ENCODE assay signal across 12 cellular contexts in genomic region chr1:117084231-117084630, GRCh38. TPM values are rescaled to one million over a fixed set of nuclear protein-coding genes. Genes with fewer than 3 reads are reported as not detected.
A peak's percentile ranks its signal among the peaks of the same experiment; 100 is the strongest.
DNase-seq lines count a peak whose midpoint lies in the region; ATAC-seq, FAIRE-seq and TF ChIP-seq lines count a peak whose summit lies in the region.
"Had no signal": no experiment of that assay in that cellular context is flagged by ENCODE, and none has a peak within 500 bp of the region (broad histone marks: within the 10 kb centered on the region; RNA-seq: fewer than 3 reads in every experiment).

No MANE protein-coding gene starts in this region.

- no peak overlapping the region for H2BK5ac ChIP-seq in H1 (ENCODE audit: low read depth, low read length)

- no peak for TF ChIP-seq RAD21 in H1 (IDR thresholded peaks at IDR 0.05 in 1 of 2, conservative IDR thresholded peaks at IDR 0.05 in 1 of 2; ENCODE audit: low read depth in 2 of 2, low read length in 2 of 2)

- CTCF ChIA-PET in H1 (lab: Charles Lee; ENCODE audit: partially characterized antibody), result no interaction called here

- 77% methylated on average over 6 of the region's 6 CpGs; no CpG with 5 or more reads in 1 of the 2 experiments for WGBS in H1 (ENCODE audit: extremely low coverage in 1 of 2, insufficient coverage in 1 of 2, insufficient read length in 1 of 2, insufficient replicate concordance in 2 of 2, low coverage in 1 of 2, low lambda C conversion rate in 2 of 2, missing lambda C conversion rate in 1 of 2), 2 experiments

- no peak overlapping the region for H3K18ac ChIP-seq in H1 (ENCODE audit: extremely low read depth, low read length)

- H3K4me2 ChIP-seq in H1 (ENCODE audit: insufficient read depth in 1 of 2, low read depth in 2 of 2, low read length in 2 of 2), result no peak overlapping the region
- H3K4me2 ChIP-seq: A549 had no signal

- no peak overlapping the region for H2BK20ac ChIP-seq in H1 (ENCODE audit: low read length)

- no peak overlapping the region for H3K23ac ChIP-seq in H1 (ENCODE audit: insufficient read length)

- TF ChIP-seq EP300 in H1 (IDR thresholded peaks at IDR 0.05; ENCODE audit: borderline replicate concordance in 1 of 2, low read depth in 2 of 2, low read length in 2 of 2), result no peak

- no peak for ATAC-seq in stimulated activated naive CD8-positive, alpha-beta T cell treated with anti-CD3 and anti-CD28 coated beads, Interleukin-15, amount 100 ng/mL, for 72 hours
- ATAC-seq: A549 had no signal

- no peak overlapping the region for H4K8ac ChIP-seq in H1 (ENCODE audit: extremely low read depth, insufficient read depth, low read length)

- no peaks in the 10 kb centered on the region for H4K20me1 ChIP-seq in H1 (replicated peaks in 1 of 2; ENCODE audit: control insufficient read depth in 1 of 2, insufficient read depth in 2 of 2, low read length in 2 of 2)

- H3K9me3 ChIP-seq in H1 (ENCODE audit: insufficient read depth in 2 of 2, low read depth in 1 of 2, low read length in 1 of 2), result no peaks in the 10 kb centered on the region
- H3K9me3 ChIP-seq: A549, BE2C had no signal

- H3K4me3 ChIP-seq in H1 (ENCODE audit: extremely low read depth in 1 of 4, insufficient read depth in 2 of 4, low read depth in 3 of 4, low read length in 4 of 4), result no peak overlapping the region
- H3K4me3 ChIP-seq: A549 had no signal

- H4K91ac ChIP-seq in H1 (replicated peaks; ENCODE audit: insufficient read length, low read length), result no peak overlapping the region

- no peaks in the 10 kb centered on the region for H3K79me2 ChIP-seq in H1 (ENCODE audit: control insufficient read depth in 1 of 2, insufficient read depth in 2 of 2, low read length in 2 of 2)

- no peak overlapping the region for H3K56ac ChIP-seq in H1 (replicated peaks; ENCODE audit: insufficient read length, low read depth, low read length)

- H3K4me1 ChIP-seq in H1 (replicated peaks in 1 of 4; ENCODE audit: control insufficient read depth in 3 of 4, insufficient read depth in 4 of 4, low read length in 3 of 4), result no peaks in the 10 kb centered on the region
- H3K4me1 ChIP-seq: A549, BE2C had no signal

- POLR2A ChIA-PET in H1 (lab: Charles Lee; ENCODE audit: partially characterized antibody), result no interaction called here

- H2AK5ac ChIP-seq in H1 (ENCODE audit: low read depth, low read length), result no peak overlapping the region

- TF ChIP-seq POLR2A in H1 (IDR thresholded peaks at IDR 0.05; ENCODE audit: control extremely low read depth in 1 of 2, low read depth in 2 of 2, low read length in 2 of 2), result no peak

- H3K9me3 Mint-ChIP-seq in stimulated activated naive CD8-positive, alpha-beta T cell treated with anti-CD3 and anti-CD28 coated beads, Interleukin-15, Interleukin-2, amounts not matched to agents 100 ng/mL and 50 ng/mL, for 24 hours, result no peaks in the 10 kb centered on the region
- no peaks in the 10 kb centered on the region for H3K9me3 Mint-ChIP-seq in stimulated activated naive CD8-positive, alpha-beta T cell treated with anti-CD3 and anti-CD28 coated beads, Interleukin-15, amount 100 ng/mL, for 72 hours
- no peaks in the 10 kb centered on the region for H3K9me3 Mint-ChIP-seq in HFFc6
- H3K9me3 Mint-ChIP-seq: CD4-positive, alpha-beta memory T cell had no signal

- H3K36me3 Mint-ChIP-seq in stimulated activated naive CD8-positive, alpha-beta T cell treated with anti-CD3 and anti-CD28 coated beads, Interleukin-15, Interleukin-2, amounts not matched to agents 100 ng/mL and 50 ng/mL, for 24 hours (ENCODE audit: low read depth), result peaks cover 78% of the 10 kb centered on the region
- H3K36me3 Mint-ChIP-seq in HFFc6 (ENCODE audit: low read depth), result peaks cover 9% of the 10 kb centered on the region; the same call in 1 of the 2 replicates

- H2BK120ac ChIP-seq in H1 (replicated peaks; ENCODE audit: low read depth, low read length), result no peak overlapping the region

- no peak overlapping the region for H2BK15ac ChIP-seq in H1 (ENCODE audit: low read length)

- no peak overlapping the region for H4K5ac ChIP-seq in H1 (ENCODE audit: insufficient read length, low read depth, low read length)

- H3K4ac ChIP-seq in H1 (replicated peaks; ENCODE audit: insufficient read length, low read depth, low read length), result no peak overlapping the region

- H3K27ac Mint-ChIP-seq in stimulated activated naive CD8-positive, alpha-beta T cell treated with anti-CD3 and anti-CD28 coated beads, Interleukin-15, Interleukin-2, amounts not matched to agents 100 ng/mL and 50 ng/mL, for 24 hours, result peak overlapping the region; percentile 90
- no peak overlapping the region for H3K27ac Mint-ChIP-seq in stimulated activated naive CD8-positive, alpha-beta T cell treated with anti-CD3 and anti-CD28 coated beads, Interleukin-15, amount 100 ng/mL, for 72 hours
- peak overlapping the region; percentile 75; the same call in 1 of the 2 replicates for H3K27ac Mint-ChIP-seq in HFFc6

- no peaks in the 10 kb centered on the region for H3K27me3 ChIP-seq in H1 (replicated peaks in 1 of 4; ENCODE audit: control insufficient read depth in 3 of 4, extremely low read depth in 1 of 4, insufficient read depth in 3 of 4, low read length in 3 of 4)
- H3K27me3 ChIP-seq: BE2C had no signal

- peaks cover 32% of the 10 kb centered on the region for H3K4me1 Mint-ChIP-seq in stimulated activated naive CD8-positive, alpha-beta T cell treated with anti-CD3 and anti-CD28 coated beads, Interleukin-15, Interleukin-2, amounts not matched to agents 100 ng/mL and 50 ng/mL, for 24 hours (ENCODE audit: low read depth)
- peaks cover 20% of the 10 kb centered on the region for H3K4me1 Mint-ChIP-seq in stimulated activated naive CD8-positive, alpha-beta T cell treated with anti-CD3 and anti-CD28 coated beads, Interleukin-15, amount 100 ng/mL, for 72 hours
- peaks cover 11% of the 10 kb centered on the region for H3K4me1 Mint-ChIP-seq in HFFc6 (ENCODE audit: low read depth)
- H3K4me1 Mint-ChIP-seq: CD4-positive, alpha-beta memory T cell had no signal

- H3K23me2 ChIP-seq in H1 (ENCODE audit: low read depth, low read length), result no peaks in the 10 kb centered on the region

- no peak for DNase-seq in stimulated activated naive CD8-positive, alpha-beta T cell treated with anti-CD3 and anti-CD28 coated beads, Interleukin-15, amount 100 ng/mL, for 72 hours
- DNase-seq in HFFc6, result no peak
- DNase-seq in H1 (ENCODE audit: low read depth in 1 of 2, low spot score in 2 of 2), result no peak
- DNase-seq in dedifferentiated amniotic fluid mesenchymal stem cell (ENCODE audit: extremely low spot score), result no peak
- DNase-seq in D721Med (ENCODE audit: insufficient read length, low spot score), result no peak
- DNase-seq: BE2C; CD4-positive, alpha-beta memory T cell; GF-D8 had no signal

- H3K9ac ChIP-seq in H1 (replicated peaks in 1 of 4; ENCODE audit: extremely low read depth in 1 of 4, low read depth in 3 of 4, low read length in 3 of 4), result no peak overlapping the region

- TF ChIP-seq CTCF in HFFc6 (IDR thresholded peaks at IDR 0.05), result no peak
- TF ChIP-seq CTCF in H1 (IDR thresholded peaks at IDR 0.05; ENCODE audit: control extremely low read depth in 1 of 3, insufficient read depth in 1 of 3, low read depth in 1 of 3, low read length in 3 of 3), result no peak
- TF ChIP-seq CTCF in D721Med (IDR thresholded peaks at IDR 0.05; ENCODE audit: insufficient read depth, missing control alignments), result no peak

- H3K4me3 Mint-ChIP-seq in stimulated activated naive CD8-positive, alpha-beta T cell treated with anti-CD3 and anti-CD28 coated beads, Interleukin-15, Interleukin-2, amounts not matched to agents 100 ng/mL and 50 ng/mL, for 24 hours, result no peak overlapping the region
- no peak overlapping the region for H3K4me3 Mint-ChIP-seq in stimulated activated naive CD8-positive, alpha-beta T cell treated with anti-CD3 and anti-CD28 coated beads, Interleukin-15, amount 100 ng/mL, for 72 hours
- H3K4me3 Mint-ChIP-seq in HFFc6, result no peak overlapping the region
- H3K4me3 Mint-ChIP-seq: CD4-positive, alpha-beta memory T cell had no signal

- H3K27me3 Mint-ChIP-seq in stimulated activated naive CD8-positive, alpha-beta T cell treated with anti-CD3 and anti-CD28 coated beads, Interleukin-15, Interleukin-2, amounts not matched to agents 100 ng/mL and 50 ng/mL, for 24 hours, result no peaks in the 10 kb centered on the region
- no peaks in the 10 kb centered on the region for H3K27me3 Mint-ChIP-seq in stimulated activated naive CD8-positive, alpha-beta T cell treated with anti-CD3 and anti-CD28 coated beads, Interleukin-15, amount 100 ng/mL, for 72 hours
- H3K27me3 Mint-ChIP-seq in HFFc6 (ENCODE audit: insufficient read depth), result no peaks in the 10 kb centered on the region
- H3K27me3 Mint-ChIP-seq: CD4-positive, alpha-beta memory T cell had no signal

- H3K14ac ChIP-seq in H1 (ENCODE audit: insufficient read length), result no peak overlapping the region

- H3K27ac ChIP-seq in H1 (ENCODE audit: low read depth, low read length), result no peak overlapping the region
- H3K27ac ChIP-seq: A549, C4-2B had no signal

- no peak for FAIRE-seq in H1 (lab: Jason Lieb, UNC)
- no peak for FAIRE-seq in D721Med (lab: Jason Lieb, UNC)
- FAIRE-seq: A549, H54 had no signal

- no peak overlapping the region for H2AFZ ChIP-seq in H1 (ENCODE audit: low read length)

- H3K79me1 ChIP-seq in H1 (ENCODE audit: low read depth, low read length), result no peaks in the 10 kb centered on the region

- no peak overlapping the region for H2BK12ac ChIP-seq in H1 (ENCODE audit: low read depth, low read length)

- H3K36me3 ChIP-seq in H1 (ENCODE audit: control insufficient read depth in 2 of 4, insufficient read depth in 4 of 4, low read length in 3 of 4), result peaks cover 11 to 69% (median 50%) of the 10 kb centered on the region in 4 experiments

RNA-seq across cellular contexts. Expression of gene TTF2, which starts 24.1 kb away (rescaled TPM):
- total RNA-seq in HFFc6 (2021; fragmentation: NEBNext Ultra II Directional; extraction: Animal tissue kit (Norgen Biotek cat#: 25700)), result 10 to 100 TPM; 18.7 to 28.6 (median 24.2) TPM
- total RNA-seq in H1 (2021; fragmentation: NEBNext Ultra II Directional; extraction: Animal tissue kit (Norgen Biotek cat#: 25700)), result 89.6 and 93.2 TPM in 2 replicates
- 16.9 and 27.5 TPM in 2 replicates for polyA plus RNA-seq in H1 (2011; rRNA removed)
- 37.3 TPM for polyA plus RNA-seq in H1 (2011; cell fraction: cytosol; rRNA removed)
- 52.7 TPM for polyA plus RNA-seq in H1 (2011; cell fraction: nucleus; rRNA removed)
- polyA plus RNA-seq in H1 (2012, experiment 1 of 2), result 24.3 to 65.3 TPM (median 32.5 TPM) in 4 replicates
- 1.4 TPM for polyA plus RNA-seq in H1 (2012, experiment 2 of 2)
- polyA plus RNA-seq in H1 (2013, experiment 1 of 2), result 28.2 TPM
- 26.0 TPM for polyA plus RNA-seq in H1 (2013, experiment 2 of 2)
- polyA minus RNA-seq in H1 (2011; rRNA and poly(A)+ RNA removed), result 47.2 and 49.3 TPM in 2 replicates
- 53.4 TPM for polyA minus RNA-seq in H1 (2011; cell fraction: cytosol; rRNA and poly(A)+ RNA removed)
- 90.0 TPM for polyA minus RNA-seq in H1 (2011; cell fraction: nucleus; rRNA and poly(A)+ RNA removed)

RNA-seq across cellular contexts. Expression of gene TRIM45, which starts 37.3 kb away (rescaled TPM):
- 1 to 10 TPM; 2.1 to 4.4 (median 3.6) TPM for total RNA-seq in HFFc6 (2021; fragmentation: NEBNext Ultra II Directional; extraction: Animal tissue kit (Norgen Biotek cat#: 25700))
- 15.6 and 16.7 TPM in 2 replicates for total RNA-seq in H1 (2021; fragmentation: NEBNext Ultra II Directional; extraction: Animal tissue kit (Norgen Biotek cat#: 25700))
- polyA plus RNA-seq in H1 (2011; rRNA removed), result 13.7 and 15.0 TPM in 2 replicates
- polyA plus RNA-seq in H1 (2011; cell fraction: cytosol; rRNA removed), result 22.2 TPM
- 25.4 TPM for polyA plus RNA-seq in H1 (2011; cell fraction: nucleus; rRNA removed)
- 17.4 to 23.5 TPM (median 19.7 TPM) in 4 replicates for polyA plus RNA-seq in H1 (2012, experiment 1 of 2)
- polyA plus RNA-seq in H1 (2012, experiment 2 of 2), result 5.0 TPM
- 9.2 TPM for polyA plus RNA-seq in H1 (2013, experiment 1 of 2)
- 7.9 TPM for polyA plus RNA-seq in H1 (2013, experiment 2 of 2)
- polyA minus RNA-seq in H1 (2011; rRNA and poly(A)+ RNA removed), result 12.7 and 13.1 TPM in 2 replicates
- 7.6 TPM for polyA minus RNA-seq in H1 (2011; cell fraction: cytosol; rRNA and poly(A)+ RNA removed)
- 10.7 TPM for polyA minus RNA-seq in H1 (2011; cell fraction: nucleus; rRNA and poly(A)+ RNA removed)

Comparison
In these comparisons a context has a peak if more than half of its experiments do, and no peak if none do; other contexts are left out.
1. H3K27ac Mint-ChIP-seq: peak in stimulated activated naive CD8-positive, alpha-beta T cell treated with anti-CD3 and anti-CD28 coated beads, Interleukin-15, Interleukin-2, amounts not matched to agents 100 ng/mL and 50 ng/mL, for 24 hours (single experiment) and HFFc6 (single experiment); none in stimulated activated naive CD8-positive, alpha-beta T cell treated with anti-CD3 and anti-CD28 coated beads, Interleukin-15, amount 100 ng/mL, for 72 hours (0 of 2).